21 cellular contexts compared by ENCODE assay signal in genomic region chr9:126642839-126643238, GRCh38. TPM values are rescaled to one million over a fixed set of nuclear protein-coding genes. Genes with fewer than 3 reads are reported as not detected.
A peak's percentile ranks its signal among the peaks of the same experiment; 100 is the strongest.
DNase-seq lines count a peak whose midpoint lies in the region; ATAC-seq and TF ChIP-seq lines count a peak whose summit lies in the region.
"Had no signal": no experiment of that assay in that cellular context is flagged by ENCODE, and none has a peak within 500 bp of the region (broad histone marks: within the 10 kb centered on the region; RNA-seq: fewer than 3 reads in every experiment).

No MANE protein-coding gene starts in this region.

- ATAC-seq in stimulated activated naive B cell treated with anti-CD40 and anti-IgM and Interleukin-4, amounts not matched to agents 10 μg/mL and 1 μg/mL and 100 μg/mL, for 72 hours (replicated peaks), result no peak

- H3K27ac ChIP-seq in C4-2B, result peak overlapping the region; percentile 5; the same call in 1 of the 2 replicates
- no peak overlapping the region for H3K27ac ChIP-seq in left ventricle myocardium inferior (replicated peaks)
- H3K27ac ChIP-seq: KMS-11, SJSA1 had no signal

- H3K4me1 ChIP-seq in left ventricle myocardium inferior, result peaks cover 13% of the 10 kb centered on the region
- H3K4me1 ChIP-seq: SJSA1 had no signal

- peaks cover 54% of the 10 kb centered on the region for H3K27me3 Mint-ChIP-seq in activated CD4-positive, alpha-beta T cell treated with anti-CD3 and anti-CD28 coated beads, Interleukin-2, amount 10 ng/mL, durations not matched to agents 24 days and 14 days
- H3K27me3 Mint-ChIP-seq in stimulated activated naive B cell treated with anti-CD40 and anti-IgM and Interleukin-4, amounts not matched to agents 10 μg/mL and 1 μg/mL and 100 μg/mL, for 72 hours, result peaks cover 70 to 97% of the 10 kb centered on the region in 2 donors

- H3K4me1 Mint-ChIP-seq in activated CD4-positive, alpha-beta T cell treated with anti-CD3 and anti-CD28 coated beads, Interleukin-2, amount 10 ng/mL, durations not matched to agents 24 days and 14 days, result no peaks in the 10 kb centered on the region
- peaks cover 3 to 5% of the 10 kb centered on the region in 2 donors for H3K4me1 Mint-ChIP-seq in stimulated activated naive B cell treated with anti-CD40 and anti-IgM and Interleukin-4, amounts not matched to agents 10 μg/mL and 1 μg/mL and 100 μg/mL, for 72 hours

- H3K9me3 ChIP-seq in left ventricle myocardium inferior (replicated peaks), result no peaks in the 10 kb centered on the region
- H3K9me3 ChIP-seq: SJSA1 had no signal

- intact Hi-C loops in activated CD4-positive, alpha-beta T cell treated with anti-CD3 and anti-CD28 coated beads, Interleukin-2, amount 10 ng/mL, durations not matched to agents 24 days and 14 days (cut with micrococcal nuclease), result no loop called here
- intact Hi-C loops in left ventricle myocardium inferior (cut with micrococcal nuclease), result no loop called here

- H3K36me3 ChIP-seq in left ventricle myocardium inferior, result no peaks in the 10 kb centered on the region
- H3K36me3 ChIP-seq: SJSA1 had no signal

- peak; percentile 53 for DNase-seq in LNCaP clone FGC (ENCODE audit: low read depth)
- peak; percentile 19 for DNase-seq in NCI-H524 treated with DMSO at 0.1 percent for 48 hours (lab: John Stamatoyannopoulos, UW)
- peak; percentile 69 for DNase-seq in left kidney (ENCODE audit: low read depth, low spot score)
- no peak for DNase-seq in NCI-H1694 treated with DMSO at 0.1 percent for 48 hours (lab: John Stamatoyannopoulos, UW)
- DNase-seq in activated CD4-positive, alpha-beta T cell treated with anti-CD3 and anti-CD28 coated beads, Interleukin-2, amount 10 ng/mL, durations not matched to agents 24 days and 14 days, result no peak
- no peak for DNase-seq in left ventricle myocardium inferior
- no peak for DNase-seq in stimulated activated naive B cell treated with anti-CD40 and anti-IgM and Interleukin-4, amounts not matched to agents 10 μg/mL and 1 μg/mL and 100 μg/mL, for 72 hours
- DNase-seq: DMS79, H9, IMR-90, MV-4-11, NCI-H1105 treated with DMSO at 0.1 percent for 48 hours, NCI-H187, NCI-H2107, NCI-H2227 treated with DMSO at 0.1 percent for 48 hours, NCI-H510A treated with DMSO at 0.1 percent for 48 hours, OCI-M1 had no signal

- H3K27ac Mint-ChIP-seq in activated CD4-positive, alpha-beta T cell treated with anti-CD3 and anti-CD28 coated beads, Interleukin-2, amount 10 ng/mL, durations not matched to agents 24 days and 14 days, result no peak overlapping the region
- H3K27ac Mint-ChIP-seq in stimulated activated naive B cell treated with anti-CD40 and anti-IgM and Interleukin-4, amounts not matched to agents 10 μg/mL and 1 μg/mL and 100 μg/mL, for 72 hours, result no peak overlapping the region
- H3K27ac Mint-ChIP-seq: CD14-positive monocyte, H9 had no signal

- peaks cover 99% of the 10 kb centered on the region for H3K27me3 ChIP-seq in left ventricle myocardium inferior (ENCODE audit: low read depth)

- no peaks in the 10 kb centered on the region for H3K9me3 Mint-ChIP-seq in activated CD4-positive, alpha-beta T cell treated with anti-CD3 and anti-CD28 coated beads, Interleukin-2, amount 10 ng/mL, durations not matched to agents 24 days and 14 days
- no peaks in the 10 kb centered on the region for H3K9me3 Mint-ChIP-seq in stimulated activated naive B cell treated with anti-CD40 and anti-IgM and Interleukin-4, amounts not matched to agents 10 μg/mL and 1 μg/mL and 100 μg/mL, for 72 hours
- H3K9me3 Mint-ChIP-seq: H9 had no signal

- H3K4me3 ChIP-seq in LNCaP clone FGC (ENCODE audit: low read depth, low read length), result no peak overlapping the region
- H3K4me3 ChIP-seq in left ventricle myocardium inferior, result no peak overlapping the region
- H3K4me3 ChIP-seq: SJSA1 had no signal

- TF ChIP-seq CTCF in C4-2B (conservative IDR thresholded peaks at IDR 0.05), result no peak
- no peak for TF ChIP-seq CTCF in LNCaP clone FGC (IDR thresholded peaks at IDR 0.05; ENCODE audit: control insufficient read depth, extremely low read depth, insufficient read depth)
- no peak for TF ChIP-seq CTCF in left ventricle myocardium inferior (IDR thresholded peaks at IDR 0.05; ENCODE audit: borderline replicate concordance)

- H3K36me3 Mint-ChIP-seq in activated CD4-positive, alpha-beta T cell treated with anti-CD3 and anti-CD28 coated beads, Interleukin-2, amount 10 ng/mL, durations not matched to agents 24 days and 14 days (ENCODE audit: low read depth), result no peaks in the 10 kb centered on the region
- H3K36me3 Mint-ChIP-seq in stimulated activated naive B cell treated with anti-CD40 and anti-IgM and Interleukin-4, amounts not matched to agents 10 μg/mL and 1 μg/mL and 100 μg/mL, for 72 hours, result no peaks in the 10 kb centered on the region
- H3K36me3 Mint-ChIP-seq: CD14-positive monocyte had no signal

- H3K4me3 Mint-ChIP-seq in activated CD4-positive, alpha-beta T cell treated with anti-CD3 and anti-CD28 coated beads, Interleukin-2, amount 10 ng/mL, durations not matched to agents 24 days and 14 days, result no peak overlapping the region
- H3K4me3 Mint-ChIP-seq in stimulated activated naive B cell treated with anti-CD40 and anti-IgM and Interleukin-4, amounts not matched to agents 10 μg/mL and 1 μg/mL and 100 μg/mL, for 72 hours, result no peak overlapping the region
- H3K4me3 Mint-ChIP-seq: CD14-positive monocyte had no signal

RNA-seq across cellular contexts. Expression of gene LMX1B, which starts 29.1 kb away (rescaled TPM):
- not detected in 2 replicates for total RNA-seq in activated CD4-positive, alpha-beta T cell treated with anti-CD3 and anti-CD28 coated beads, Interleukin-2, amount 10 ng/mL, durations not matched to agents 24 days and 14 days
- 1.3 TPM for total RNA-seq in left ventricle myocardium inferior
- total RNA-seq: IMR-90, SJSA1 had no signal

Comparison
In these comparisons a context has a peak if more than half of its experiments do, and no peak if none do; other contexts are left out.
1. DNase-seq: peak in LNCaP clone FGC (single experiment), NCI-H524 treated with DMSO at 0.1 percent for 48 hours (single experiment) and left kidney (single experiment); none in NCI-H1694 treated with DMSO at 0.1 percent for 48 hours (single experiment), activated CD4-positive, alpha-beta T cell treated with anti-CD3 and anti-CD28 coated beads, Interleukin-2, amount 10 ng/mL, durations not matched to agents 24 days and 14 days (single experiment), left ventricle myocardium inferior (single experiment) and stimulated activated naive B cell treated with anti-CD40 and anti-IgM and Interleukin-4, amounts not matched to agents 10 μg/mL and 1 μg/mL and 100 μg/mL, for 72 hours (single experiment).